In genomic region chr13:23934481-23934880, GRCh38 we compare ENCODE assay signal across 22 cellular contexts.
A peak's percentile ranks its signal among the peaks of the same experiment; 100 is the strongest.
DNase-seq lines count a peak whose midpoint lies in the region; ATAC-seq and TF ChIP-seq lines count a peak whose summit lies in the region.
"Had no signal": no experiment of that assay in that cellular context is flagged by ENCODE, and none has a peak within 500 bp of the region (broad histone marks: within the 10 kb centered on the region; RNA-seq: fewer than 3 reads in every experiment).

No MANE protein-coding gene starts in this region.

- no peak overlapping the region for H3K27ac ChIP-seq in HEK293 (ENCODE audit: extremely low read depth, low read depth, low read length)
- H3K27ac ChIP-seq: BLaER1, RWPE1 had no signal

- H3K36me3 ChIP-seq in HEK293 (ENCODE audit: control insufficient read depth in 2 of 2, insufficient read depth in 1 of 2, low read length in 2 of 2), result no peaks in the 10 kb centered on the region
- H3K36me3 ChIP-seq: BLaER1 had no signal

- peak; percentile 54 for DNase-seq in astrocyte of the spinal cord (ENCODE audit: low read depth, low spot score)
- DNase-seq in fibroblast of mammary gland (ENCODE audit: low read depth), result peak; percentile 82
- DNase-seq in non-pigmented ciliary epithelial cell (ENCODE audit: low read depth), result peak; percentile 40
- no peak for DNase-seq in EL
- no peak for DNase-seq in NCI-H446 treated with DMSO at 0.1 percent for 48 hours (lab: John Stamatoyannopoulos, UW)
- DNase-seq in activated CD4-positive, alpha-beta T cell treated with anti-CD3 and anti-CD28 coated beads, Interleukin-2, amount 50 U/mL, for 4 hours, result no peak
- DNase-seq: CD4-positive, alpha-beta memory T cell; DMS153; GOT3; KG1; NCI-H1417 treated with DMSO at 0.1 percent for 48 hours; NCI-H1930; NCI-H226; NCI-H524 treated with DMSO at 0.1 percent for 48 hours; SIG-M5 had no signal

- H3K4me3 ChIP-seq in HEK293 (ENCODE audit: low read depth, low read length) (no peak overlapping the region), astrocyte of the spinal cord (ENCODE audit: low read depth, low read length) (no peak overlapping the region), fibroblast of mammary gland (ENCODE audit: control insufficient read depth, low read depth, low read length) (no peak overlapping the region)
- H3K4me3 ChIP-seq: BLaER1, GM12878 had no signal

- POLR2A ChIA-PET in HEK293 (lab: Yijun Ruan, JAX), result no interaction called here

- in situ Hi-C loops in astrocyte of the spinal cord (cut with HindIII; ENCODE audit: low sequenced_read_pairs), result no loop called here

- TF ChIP-seq CTCF in HEK293 (tag by site-specific recombination; IDR thresholded peaks at IDR 0.05), result no peak
- no peak for TF ChIP-seq CTCF in astrocyte of the spinal cord (IDR thresholded peaks at IDR 0.05; ENCODE audit: low read depth, low read length)
- TF ChIP-seq CTCF in fibroblast of mammary gland (conservative IDR thresholded peaks at IDR 0.05; ENCODE audit: control insufficient read depth, insufficient read depth, low read depth, low read length), result no peak

- H3K4me1 ChIP-seq in HEK293 (ENCODE audit: control insufficient read depth, insufficient read depth, low read length), result no peaks in the 10 kb centered on the region
- H3K4me1 ChIP-seq: BLaER1 had no signal

- ATAC-seq in GM21723 (IDR thresholded peaks at IDR 0.05; ENCODE audit: unreplicated experiment), result no peak
- ATAC-seq: GM12878, HCT116, HepG2 had no signal

- CTCF ChIA-PET in HEK293 (lab: Yijun Ruan, JAX), result no interaction called here

- H3K9me3 ChIP-seq in HEK293 (ENCODE audit: control insufficient read depth, insufficient read depth, low read depth, low read length), result no peaks in the 10 kb centered on the region
- H3K9me3 ChIP-seq: BLaER1 had no signal

TF ChIP-seq in HEK293, 187 proteins besides CTCF, POLR2A, EP300 and RAD21:
- TF ChIP-seq ZNF585B (tag by site-specific recombination; IDR thresholded peaks at IDR 0.05), result no peak
- TF ChIP-seq ZNF837 (tag by site-specific recombination; IDR thresholded peaks at IDR 0.05), result no peak
- peak; percentile 14; the same call in 1 of the 2 replicates for TF ChIP-seq ZNF140 (tag by site-specific recombination; IDR thresholded peaks at IDR 0.05)
- TF ChIP-seq ZNF16 (tag by site-specific recombination; IDR thresholded peaks at IDR 0.05; ENCODE audit: low read depth), result no peak
- no peak for TF ChIP-seq ZNF18 (tag by site-specific recombination; IDR thresholded peaks at IDR 0.05)
- TF ChIP-seq ZNF37A (tag by site-specific recombination; IDR thresholded peaks at IDR 0.05), result no peak
- TF ChIP-seq ZBTB20 (tag by site-specific recombination; IDR thresholded peaks at IDR 0.05), result no peak
- TF ChIP-seq SCRT2 (tag by site-specific recombination; IDR thresholded peaks at IDR 0.05), result peak; percentile 84
- no peak for TF ChIP-seq PRDM6 (tag by site-specific recombination; IDR thresholded peaks at IDR 0.05)
- TF ChIP-seq ZNF24 (tag by site-specific recombination; IDR thresholded peaks at IDR 0.05), result no peak
- TF ChIP-seq SETDB1 (IDR thresholded peaks at IDR 0.05; ENCODE audit: insufficient read length, low read length), result no peak
- no peak for TF ChIP-seq KLF8 (tag by site-specific recombination; IDR thresholded peaks at IDR 0.05)
- TF ChIP-seq ZNF394 (tag by site-specific recombination; IDR thresholded peaks at IDR 0.05; ENCODE audit: borderline replicate concordance), result no peak
- no peak for TF ChIP-seq HIC1 (tag by site-specific recombination; IDR thresholded peaks at IDR 0.05)

Comparison
In these comparisons a context has a peak if more than half of its experiments do, and no peak if none do; other contexts are left out.
1. DNase-seq: peak in astrocyte of the spinal cord (single experiment), fibroblast of mammary gland (single experiment) and non-pigmented ciliary epithelial cell (single experiment); none in EL (single experiment), NCI-H446 treated with DMSO at 0.1 percent for 48 hours (single experiment) and activated CD4-positive, alpha-beta T cell treated with anti-CD3 and anti-CD28 coated beads, Interleukin-2, amount 50 U/mL, for 4 hours (0 of 2).